32 cellular contexts compared by ENCODE assay signal in genomic region chr2:10892796-10893350, GRCh38. TPM values are rescaled to one million over a fixed set of nuclear protein-coding genes. Genes with fewer than 3 reads are reported as not detected.
"Had no signal": no experiment of that assay in that cellular context is flagged by ENCODE, and none has a peak within 500 bp of the region (broad histone marks: within the 10 kb centered on the region; RNA-seq: fewer than 3 reads in every experiment).

No MANE protein-coding gene starts in this region.

- H3K4me3 ChIP-seq: colonic mucosa, dorsolateral prefrontal cortex, esophagus squamous epithelium, gastroesophageal sphincter, heart right ventricle had no signal

- H3K27ac Mint-ChIP-seq: activated CD8-positive, alpha-beta T cell treated with anti-CD3 and anti-CD28 coated beads for 36 hours; activated naive CD8-positive, alpha-beta T cell; activated T-helper 17 cell treated with anti-CD3 and anti-CD28 coated beads, Interleukin-2, amount 50 U/mL, for 72 hours; dendritic cell treated with granulocyte-macrophage colony-stimulating factor and Interleukin-4, amounts not matched to agents 40 ng/mL and 50 ng/mL, for 4 days; effector memory CD8-positive, alpha-beta T cell; T-helper 17 cell; T-helper 2 cell treated with Interferon-gamma antibody and Interleukin-4, amounts not matched to agents 5 μg/mL and 100 μg/mL, for 36 hours had no signal

- H3K36me3 Mint-ChIP-seq: activated naive CD8-positive, alpha-beta T cell had no signal

- H3K9me3 Mint-ChIP-seq: activated CD8-positive, alpha-beta T cell treated with anti-CD3 and anti-CD28 coated beads for 36 hours; activated T-cell treated with anti-CD3 and anti-CD28 coated beads, Interleukin-2, amount 50 U/mL, for 4 hours; activated T-helper 17 cell treated with anti-CD3 and anti-CD28 coated beads, Interleukin-2, amount 50 U/mL, for 72 hours; dendritic cell treated with granulocyte-macrophage colony-stimulating factor and Interleukin-4, amounts not matched to agents 40 ng/mL and 50 ng/mL, for 4 days; effector memory CD8-positive, alpha-beta T cell; T-helper 2 cell treated with Interferon-gamma antibody and Interleukin-4, amounts not matched to agents 5 μg/mL and 100 μg/mL, for 36 hours had no signal

- H3K4me3 Mint-ChIP-seq: activated CD8-positive, alpha-beta T cell treated with anti-CD3 and anti-CD28 coated beads for 36 hours; activated naive CD8-positive, alpha-beta T cell; activated T-cell treated with anti-CD3 and anti-CD28 coated beads, Interleukin-2, amount 50 U/mL, for 4 hours; activated T-helper 17 cell treated with anti-CD3 and anti-CD28 coated beads, Interleukin-2, amount 50 U/mL, for 72 hours; dendritic cell treated with granulocyte-macrophage colony-stimulating factor and Interleukin-4, amounts not matched to agents 40 ng/mL and 50 ng/mL, for 4 days; effector memory CD8-positive, alpha-beta T cell; T-helper 17 cell; T-helper 2 cell treated with Interferon-gamma antibody and Interleukin-4, amounts not matched to agents 5 μg/mL and 100 μg/mL, for 36 hours had no signal

- H3K27me3 ChIP-seq: brain microvascular endothelial cell, colonic mucosa, heart right ventricle had no signal

- H3K9me3 ChIP-seq: colonic mucosa, esophagus squamous epithelium, gastroesophageal sphincter, heart right ventricle had no signal

- H3K4me1 Mint-ChIP-seq: activated T-helper 17 cell treated with anti-CD3 and anti-CD28 coated beads, Interleukin-2, amount 50 U/mL, for 72 hours; T-helper 17 cell had no signal

- H3K4me1 ChIP-seq: colonic mucosa, esophagus squamous epithelium, gastroesophageal sphincter had no signal

- H3K36me3 ChIP-seq: brain microvascular endothelial cell, colonic mucosa, esophagus squamous epithelium, gastroesophageal sphincter, heart right ventricle had no signal

- ATAC-seq: activated CD8-positive, alpha-beta T cell treated with anti-CD3 and anti-CD28 coated beads for 36 hours; activated T-cell treated with anti-CD3 and anti-CD28 coated beads, Interleukin-2, amount 50 U/mL, for 4 hours; activated T-helper 17 cell treated with anti-CD3 and anti-CD28 coated beads, Interleukin-2, amount 50 U/mL, for 72 hours; effector memory CD8-positive, alpha-beta T cell; gastroesophageal sphincter; heart right ventricle; T-helper 17 cell had no signal

- H3K27ac ChIP-seq: brain microvascular endothelial cell, colonic mucosa, dorsolateral prefrontal cortex, epithelial cell of prostate, esophagus squamous epithelium, gastroesophageal sphincter, heart right ventricle had no signal

- DNase-seq: activated CD4-positive, alpha-beta T cell treated with anti-CD3 and anti-CD28 coated beads for 48 hours; activated CD4-positive, alpha-beta T cell treated with anti-CD3 and anti-CD28 coated beads, Interleukin-2, amount 50 U/mL, for 1 hour; activated CD4-positive, alpha-beta T cell treated with anti-CD3 and anti-CD28 coated beads, Interleukin-2, amount 50 U/mL, for 48 hours; activated CD8-positive, alpha-beta memory T cell treated with anti-CD3 and anti-CD28 coated beads for 24 hours; activated CD8-positive, alpha-beta T cell treated with anti-CD3 and anti-CD28 coated beads for 36 hours; activated effector memory CD4-positive, alpha-beta T cell treated with Interleukin-2 at 50 U/mL for 16 hours; activated gamma-delta T cell treated with Interleukin-2 at 50 U/mL for 16 hours; activated naive CD4-positive, alpha-beta T cell treated with anti-CD3 and anti-CD28 coated beads, Interleukin-2, amount 50 U/mL, for 16 hours; activated naive CD4-positive, alpha-beta T cell treated with Interleukin-2 at 50 U/mL for 16 hours; activated T-cell treated with anti-CD3 and anti-CD28 coated beads, Interleukin-2, amount 50 U/mL, for 4 hours; amniotic stem cell; anterior cingulate cortex; brain microvascular endothelial cell; caudate nucleus; colonic mucosa; dorsolateral prefrontal cortex; effector CD4-positive, alpha-beta T cell; effector memory CD8-positive, alpha-beta T cell; esophagus squamous epithelium; foreskin melanocyte; heart right ventricle; T-helper 1 cell; T-helper 17 cell; T1000 had no signal

RNA-seq across cellular contexts. Expression of gene KCNF1, which starts 18.9 kb away (rescaled TPM):
- total RNA-seq: activated CD8-positive, alpha-beta T cell treated with anti-CD3 and anti-CD28 coated beads for 36 hours; activated T-cell treated with anti-CD3 and anti-CD28 coated beads, Interleukin-2, amount 50 U/mL, for 4 hours; activated T-helper 17 cell treated with anti-CD3 and anti-CD28 coated beads, Interleukin-2, amount 50 U/mL, for 72 hours; bronchial epithelial cell; fibroblast of villous mesenchyme; T-helper 17 cell had no signal
